ENCODE assay signal across 1 cellular context in the genomic region with DNA sequence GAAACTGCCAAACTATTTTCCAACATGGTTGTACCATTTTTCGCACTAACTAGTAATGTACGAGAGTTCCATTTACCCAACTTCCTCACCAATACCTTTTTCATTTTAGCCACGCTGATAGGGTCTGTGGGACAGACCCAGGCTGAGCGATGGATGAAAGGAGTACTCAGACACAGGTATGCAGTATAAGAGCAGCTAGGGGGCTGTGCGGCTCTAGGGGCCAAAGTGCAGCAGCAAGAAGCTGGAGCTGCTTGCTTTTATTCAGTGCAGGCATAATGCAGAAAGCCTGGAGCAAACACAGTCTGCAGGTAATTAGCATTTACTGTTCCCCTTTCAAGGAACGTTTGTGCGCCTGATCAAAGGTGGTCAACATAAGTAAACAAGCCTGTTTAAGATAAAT.
TF ChIP-seq lines count a peak whose summit lies in the region.

No MANE protein-coding gene starts in this region.

TF ChIP-seq in K562, 482 proteins besides CTCF, POLR2A, EP300 and RAD21 (continued from another document):
- TF ChIP-seq, protein P1, sequence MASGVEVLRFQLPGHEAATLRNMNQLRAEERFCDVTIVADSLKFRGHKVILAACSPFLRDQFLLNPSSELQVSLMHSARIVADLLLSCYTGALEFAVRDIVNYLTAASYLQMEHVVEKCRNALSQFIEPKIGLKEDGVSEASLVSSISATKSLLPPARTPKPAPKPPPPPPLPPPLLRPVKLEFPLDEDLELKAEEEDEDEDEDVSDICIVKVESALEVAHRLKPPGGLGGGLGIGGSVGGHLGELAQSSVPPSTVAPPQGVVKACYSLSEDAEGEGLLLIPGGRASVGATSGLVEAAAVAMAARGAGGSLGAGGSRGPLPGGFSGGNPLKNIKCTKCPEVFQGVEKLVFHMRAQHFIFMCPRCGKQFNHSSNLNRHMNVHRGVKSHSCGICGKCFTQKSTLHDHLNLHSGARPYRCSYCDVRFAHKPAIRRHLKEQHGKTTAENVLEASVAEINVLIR (CRISPR knock-in tag; IDR thresholded peaks at IDR 0.05) = no peak
- TF ChIP-seq, protein P2, sequence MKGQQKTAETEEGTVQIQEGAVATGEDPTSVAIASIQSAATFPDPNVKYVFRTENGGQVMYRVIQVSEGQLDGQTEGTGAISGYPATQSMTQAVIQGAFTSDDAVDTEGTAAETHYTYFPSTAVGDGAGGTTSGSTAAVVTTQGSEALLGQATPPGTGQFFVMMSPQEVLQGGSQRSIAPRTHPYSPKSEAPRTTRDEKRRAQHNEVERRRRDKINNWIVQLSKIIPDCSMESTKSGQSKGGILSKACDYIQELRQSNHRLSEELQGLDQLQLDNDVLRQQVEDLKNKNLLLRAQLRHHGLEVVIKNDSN (CRISPR knock-in tag; IDR thresholded peaks at IDR 0.05) = no peak
- TF ChIP-seq ZNF668 (CRISPR knock-in tag; IDR thresholded peaks at IDR 0.05) = no peak
- TF ChIP-seq CBFA2T2 (conservative IDR thresholded peaks at IDR 0.05) = no peak
- no peak for TF ChIP-seq ZKSCAN1 (IDR thresholded peaks at IDR 0.05; ENCODE audit: low read depth, low read length)
- TF ChIP-seq MEF2A (IDR thresholded peaks at IDR 0.05; ENCODE audit: control insufficient read depth, low read depth, low read length) = no peak
TF ChIP-seq in K562: peak in this region for 0.
